In the genomic region with DNA sequence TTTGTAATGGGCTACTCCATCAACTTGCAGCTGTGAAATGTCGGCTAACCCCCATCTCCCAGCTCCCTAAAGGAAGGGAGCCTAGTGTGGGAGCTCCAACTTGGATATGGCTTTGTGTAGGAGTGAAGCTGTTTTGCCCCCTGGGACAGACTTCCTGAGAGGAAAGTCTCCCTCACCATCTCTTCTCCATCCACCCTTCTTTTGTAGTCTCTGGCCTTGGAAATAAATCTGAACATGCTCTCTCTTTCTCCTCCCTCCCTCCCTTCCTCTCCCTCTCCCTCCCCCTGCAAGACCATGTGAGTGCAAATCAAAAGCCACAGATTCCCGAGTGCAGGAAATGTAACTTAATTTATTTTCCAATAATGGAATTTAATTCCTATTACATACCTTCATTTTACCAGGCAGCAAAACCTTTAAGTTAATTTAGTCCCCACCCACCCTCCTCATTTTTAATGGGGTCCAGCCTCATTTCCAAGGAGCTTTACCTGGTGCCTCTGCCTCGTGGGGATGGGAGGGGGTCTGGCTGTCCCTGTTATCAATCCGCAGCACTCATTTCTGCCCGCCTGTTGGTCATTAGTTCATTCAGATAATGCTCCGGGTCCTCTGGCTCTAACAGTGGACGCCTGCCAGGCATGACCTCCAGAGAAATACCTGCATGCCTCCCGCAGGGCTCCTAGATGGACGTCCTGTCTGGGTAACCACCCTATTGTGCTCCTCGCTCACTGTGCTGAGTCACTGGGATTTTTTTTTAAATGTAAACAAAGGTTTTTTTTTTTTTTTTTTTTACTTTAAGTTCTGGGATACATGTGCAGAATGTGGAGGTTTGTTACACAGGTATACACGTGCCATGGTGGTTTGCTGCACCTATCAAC, we compare ENCODE assay signal across 1 cellular context.
TF ChIP-seq lines count a peak whose summit lies in the region.

No MANE protein-coding gene starts in this region.

TF ChIP-seq in H1, 55 proteins besides CTCF, POLR2A, EP300 and RAD21:
- TF ChIP-seq SP2 (IDR thresholded peaks at IDR 0.05; ENCODE audit: low read length) = no peak
- TF ChIP-seq YY1 (IDR thresholded peaks at IDR 0.05; ENCODE audit: low read depth, low read length) = no peak
- peak; percentile 29; the same call in 1 of the 2 replicates for TF ChIP-seq BACH1 (IDR thresholded peaks at IDR 0.05; ENCODE audit: low read length)
- TF ChIP-seq EZH2 (IDR thresholded peaks at IDR 0.05; ENCODE audit: low read depth, low read length, severe bottlenecking) = no peak
- no peak for TF ChIP-seq HDAC6 (IDR thresholded peaks at IDR 0.05; ENCODE audit: low read depth, low read length)
- TF ChIP-seq NRF1 (IDR thresholded peaks at IDR 0.05; ENCODE audit: low read depth, low read length) = no peak
- TF ChIP-seq MAFK (IDR thresholded peaks at IDR 0.05; ENCODE audit: low read depth, low read length) = peak; percentile 65; the same call in 1 of the 2 replicates
- peak; percentile 15; the same call in 1 of the 2 replicates for TF ChIP-seq JUND (IDR thresholded peaks at IDR 0.05; ENCODE audit: low read length)
- TF ChIP-seq HDAC2 (IDR thresholded peaks at IDR 0.05; ENCODE audit: borderline replicate concordance in 1 of 2, low read depth in 2 of 2, low read length in 2 of 2) = 0 out of 4 replicates have a peak, but pooled peaks of 1 of the 2 experiments have one; percentile 8
- no peak for TF ChIP-seq GTF2F1 (IDR thresholded peaks at IDR 0.05; ENCODE audit: borderline replicate concordance, low read depth, low read length)
